In genomic region chr1:46301406-46302090, GRCh38 we compare ENCODE assay signal across 1 cellular context.
TF ChIP-seq lines count a peak whose summit lies in the region.

No MANE protein-coding gene starts in this region.

TF ChIP-seq in HepG2, 621 proteins besides CTCF, POLR2A, EP300 and RAD21 (continued from another document):
- TF ChIP-seq ZHX2 (IDR thresholded peaks at IDR 0.05; ENCODE audit: low read depth) (no peak), ZHX2 (CRISPR knock-in tag; IDR thresholded peaks at IDR 0.05; ENCODE audit: borderline replicate concordance) (no peak), SRSF9 (IDR thresholded peaks at IDR 0.05; ENCODE audit: borderline replicate concordance, insufficient read depth, low read depth, low read length, poor library complexity, severe bottlenecking) (no peak), TEF (CRISPR knock-in tag; IDR thresholded peaks at IDR 0.05) (no peak), NAIF1 (CRISPR knock-in tag; IDR thresholded peaks at IDR 0.05; ENCODE audit: borderline replicate concordance) (peak; percentile 53; the same call in 1 of the 2 replicates)
